In the genomic region with DNA sequence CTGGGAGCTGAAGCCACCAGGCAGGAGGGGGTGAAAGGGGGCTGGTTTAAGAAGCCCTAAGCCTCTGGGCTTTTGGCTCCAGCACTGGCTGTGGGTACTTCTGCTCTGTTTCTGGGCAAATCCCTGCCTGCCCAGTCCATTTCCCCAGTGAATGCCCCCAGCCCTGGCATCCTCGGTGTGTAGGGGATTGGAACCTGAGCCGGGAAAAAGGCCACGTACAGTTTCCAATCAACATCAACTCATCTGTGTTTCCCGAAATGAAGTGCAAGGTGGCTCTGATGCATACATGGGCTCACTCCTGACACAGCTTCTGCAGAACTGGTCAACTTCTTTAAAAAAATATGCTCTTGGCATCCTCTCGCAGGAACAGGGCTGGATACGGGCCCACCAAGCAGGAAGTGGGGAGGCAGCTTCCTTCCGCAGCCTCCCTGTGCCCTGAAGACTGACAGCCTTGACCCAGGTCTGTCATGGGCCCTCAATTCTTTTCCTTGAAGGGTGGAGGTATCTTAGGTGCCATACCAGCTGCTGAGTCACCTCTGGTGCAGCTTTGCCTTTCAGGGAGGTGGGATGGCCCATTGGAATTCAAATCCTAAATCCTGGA, we compare ENCODE assay signal across 8 cellular contexts.
A peak's percentile ranks its signal among the peaks of the same experiment; 100 is the strongest.
DNase-seq lines count a peak whose midpoint lies in the region; ATAC-seq, FAIRE-seq and TF ChIP-seq lines count a peak whose summit lies in the region.

No MANE protein-coding gene starts in this region.

- TF ChIP-seq RAD21 in IMR-90 (IDR thresholded peaks at IDR 0.05; ENCODE audit: low read length), result no peak

- CTCF ChIA-PET in IMR-90 (lab: Yijun Ruan, JAX), result interaction anchor here (1.1 to 1.2 kb wide), 2 partner anchors 64 to 87 kb away, joined by 3 to 5 read pairs; no protein-coding TSS in a partner anchor

- H4K91ac ChIP-seq in IMR-90 (ENCODE audit: insufficient read depth, low read depth, low read length), result peak overlapping the region; percentile 71

- H3K18ac ChIP-seq in IMR-90 (ENCODE audit: low read depth, low read length), result peak overlapping the region; percentile 22; the same call in 1 of the 2 replicates

- H3K4me3 ChIP-seq in IMR-90 (ENCODE audit: insufficient read depth, low read depth, low read length), result no peak overlapping the region
- no peak overlapping the region for H3K4me3 ChIP-seq in esophagus squamous epithelium
- no peak overlapping the region for H3K4me3 ChIP-seq in smooth muscle cell

- FAIRE-seq in frontal cortex (lab: Jason Lieb, UNC), result no peak

- peak overlapping the region; percentile 77 for H3K4ac ChIP-seq in IMR-90 (ENCODE audit: low read depth, low read length)

- H3F3A ChIP-seq in smooth muscle cell (ENCODE audit: low read depth), result peaks cover 3% of the 10 kb centered on the region

- dilution Hi-C loops in IMR-90 (cut with HindIII; ENCODE audit: low sequenced_read_pairs, unreplicated experiment), result no loop called here

- DNase-seq in Right ventricle myocardium inferior (ENCODE audit: missing footprints), result no peak
- no peak for DNase-seq in cardiac septum (ENCODE audit: low spot score)
- no peak for DNase-seq in IMR-90
- no peak for DNase-seq in esophagus squamous epithelium (lab: John Stamatoyannopoulos, UW)
- DNase-seq in smooth muscle cell (lab: John Stamatoyannopoulos, UW; ENCODE audit: unreplicated experiment), result no peak
- no peak for DNase-seq in RKO (ENCODE audit: low spot score)
- no peak for DNase-seq in NCI-H510A treated with DMSO at 0.1 percent for 48 hours (lab: John Stamatoyannopoulos, UW)
- no peak for DNase-seq in frontal cortex (ENCODE audit: low spot score in 2 of 2)

- BruUV-seq in IMR-90 (replicated peaks; lab: Mats Ljungman, UMichigan), result no TSS peak

- no peaks in the 10 kb centered on the region for H3K79me2 ChIP-seq in smooth muscle cell (ENCODE audit: low read depth)

- WGBS in IMR-90 (ENCODE audit: extremely low coverage in 2 of 2, insufficient read length in 1 of 2), 2 experiments, result 57% methylated on average over 1 of the region's 7 CpGs; no CpG with 5 or more reads in 1 of the 2 experiments
- 7 to 17% methylated on average over 3 to 7 of the region's 7 CpGs for WGBS in esophagus squamous epithelium, 2 donors
- WGBS in smooth muscle cell (ENCODE audit: low lambda C conversion rate), result 71% methylated on average over 7 of the region's 7 CpGs

- H2BK120ac ChIP-seq in IMR-90 (ENCODE audit: low read depth, low read length), result peak overlapping the region; percentile 63

- H3K27ac ChIP-seq in IMR-90 (ENCODE audit: insufficient read depth, low read length) (peak overlapping the region; percentile 8), esophagus squamous epithelium (peak overlapping the region; percentile 73 to 88 (median 82)), smooth muscle cell (ENCODE audit: low read depth) (peak overlapping the region; percentile 90)

- peaks cover 21% of the 10 kb centered on the region for H3K4me1 ChIP-seq in IMR-90 (ENCODE audit: control insufficient read depth, insufficient read depth, low read length)
- peaks cover 29 to 69% (median 40%) of the 10 kb centered on the region in 3 donors for H3K4me1 ChIP-seq in esophagus squamous epithelium
- H3K4me1 ChIP-seq in smooth muscle cell (ENCODE audit: low read depth), result peaks cover 14% of the 10 kb centered on the region

- no peak for TF ChIP-seq POLR2A in IMR-90 (IDR thresholded peaks at IDR 0.05; ENCODE audit: low read depth, low read length)
- no peak for TF ChIP-seq POLR2A in esophagus squamous epithelium (IDR thresholded peaks at IDR 0.05)

- H3K79me1 ChIP-seq in IMR-90 (ENCODE audit: low read depth in 1 of 2, low read length in 2 of 2), result peaks cover 0 to 4% of the 10 kb centered on the region in 2 experiments; a peak in 1 of 4 replicates

- peak overlapping the region; percentile 20; the same call in 1 of the 3 replicates for H2BK15ac ChIP-seq in IMR-90 (ENCODE audit: low read depth, low read length)

- H2AFZ ChIP-seq in IMR-90 (replicated peaks; ENCODE audit: low read length, poor library complexity), result peak overlapping the region; percentile 76
- H2AFZ ChIP-seq in smooth muscle cell (ENCODE audit: low read depth), result no peak overlapping the region

- H3K9me1 ChIP-seq in IMR-90 (ENCODE audit: insufficient read depth, low read length), result peaks cover 12% of the 10 kb centered on the region

- peak overlapping the region; percentile 13 for H4K5ac ChIP-seq in IMR-90 (ENCODE audit: low read depth, low read length)

- no peak overlapping the region; the same call in 1 of the 2 replicates for H3K9ac ChIP-seq in IMR-90 (ENCODE audit: low read depth, low read length)
- H3K9ac ChIP-seq in smooth muscle cell (ENCODE audit: low read depth), result peak overlapping the region; percentile 50

- no peaks in the 10 kb centered on the region for H3K27me3 ChIP-seq in IMR-90 (ENCODE audit: control insufficient read depth, insufficient read depth, low read length)
- H3K27me3 ChIP-seq in esophagus squamous epithelium, result no peaks in the 10 kb centered on the region
- H3K27me3 ChIP-seq in smooth muscle cell (ENCODE audit: low read depth), result no peaks in the 10 kb centered on the region

- in situ Hi-C loops in IMR-90 (cut with MboI; ENCODE audit: low sequenced_read_pairs), result no loop called here

- H4K20me1 ChIP-seq in IMR-90 (ENCODE audit: insufficient read depth, low read length) (no peaks in the 10 kb centered on the region; the same call in 1 of the 2 replicates), smooth muscle cell (ENCODE audit: low read depth) (no peaks in the 10 kb centered on the region)

- H3K4me2 ChIP-seq in IMR-90 (ENCODE audit: low read depth, low read length) (no peak overlapping the region), smooth muscle cell (peak overlapping the region; percentile 58)

- H3K56ac ChIP-seq in IMR-90 (ENCODE audit: extremely low read depth, insufficient read depth, low read length), result no peak overlapping the region

- H3K9me3 ChIP-seq in IMR-90 (ENCODE audit: control insufficient read depth, insufficient read depth, low read length), result no peaks in the 10 kb centered on the region
- no peaks in the 10 kb centered on the region for H3K9me3 ChIP-seq in esophagus squamous epithelium
- H3K9me3 ChIP-seq in smooth muscle cell (replicated peaks; ENCODE audit: low read depth), result no peaks in the 10 kb centered on the region

- peaks cover 15% of the 10 kb centered on the region for H3K36me3 ChIP-seq in IMR-90 (ENCODE audit: control insufficient read depth, insufficient read depth, low read length)
- peaks cover 7 to 29% (median 8%) of the 10 kb centered on the region in 3 donors for H3K36me3 ChIP-seq in esophagus squamous epithelium
- no peaks in the 10 kb centered on the region for H3K36me3 ChIP-seq in smooth muscle cell (ENCODE audit: low read depth)

- H3K14ac ChIP-seq in IMR-90 (replicated peaks; ENCODE audit: low read depth, low read length), result peak overlapping the region; percentile 26; the same call in 1 of the 2 replicates

- peak overlapping the region; percentile 50; the same call in 1 of the 2 replicates for H2BK20ac ChIP-seq in IMR-90 (ENCODE audit: low read depth, low read length)

- intact Hi-C loops in Right ventricle myocardium inferior (cut with DNase I) (loop anchor here (2.0 to 10.0 kb wide), 3 partner anchors 86 to 292 kb away; partner anchors contain the start of genes ABCC11 and LONP2), cardiac septum (cut with DNase I) (loop anchor here (5.0 to 10.0 kb wide), 3 partner anchors 71 to 152 kb away; partner anchors contain the start of gene SIAH1), IMR-90 (cut with micrococcal nuclease) (loop anchor here (1.0 to 5.0 kb wide), 2 partner anchors 151 to 169 kb away; partner anchors contain the start of gene SIAH1), esophagus squamous epithelium (cut with DNase I) (loop anchor here (10.0 kb wide), 1 partner anchor 78 kb away; the partner anchor contains the start of gene N4BP1)

- H2BK5ac ChIP-seq in IMR-90 (ENCODE audit: low read depth, low read length, poor library complexity, severe bottlenecking), result peak overlapping the region; percentile 10

- peak overlapping the region; percentile 1 to 70; a peak in 3 of 4 replicates for H4K8ac ChIP-seq in IMR-90 (ENCODE audit: low read depth in 2 of 2, low read length in 2 of 2)

- H3K23ac ChIP-seq in IMR-90 (ENCODE audit: low read depth, low read length), result peak overlapping the region; percentile 44

- peak overlapping the region; percentile 35; the same call in 1 of the 2 replicates for H2AK5ac ChIP-seq in IMR-90 (ENCODE audit: low read depth, low read length)

- TF ChIP-seq CTCF in IMR-90 (conservative IDR thresholded peaks at IDR 0.05; ENCODE audit: low read depth, low read length), result no peak
- TF ChIP-seq CTCF in esophagus squamous epithelium (IDR thresholded peaks at IDR 0.05), result no peak
- TF ChIP-seq CTCF in smooth muscle cell (IDR thresholded peaks at IDR 0.05; ENCODE audit: borderline replicate concordance, insufficient read depth, poor library complexity, severe bottlenecking), result no peak

- ATAC-seq in Right ventricle myocardium inferior (peak; percentile 27), IMR-90 (ENCODE audit: low read depth) (peak; percentile 3; the same call in 1 of the 2 replicates)

- peak overlapping the region; percentile 88 for H2AK9ac ChIP-seq in IMR-90 (replicated peaks; ENCODE audit: low read depth, low read length, poor library complexity)

- POLR2A ChIA-PET in IMR-90 (lab: Charles Lee; ENCODE audit: unreplicated experiment), result no interaction called here

TF ChIP-seq in IMR-90, 13 proteins besides CTCF, POLR2A, EP300 and RAD21:
- TF ChIP-seq MAZ (IDR thresholded peaks at IDR 0.05; ENCODE audit: borderline replicate concordance, low read depth, low read length), result 0 out of 2 replicates have a peak, but pooled peaks have one; percentile 2
- no peak for TF ChIP-seq RCOR1 (IDR thresholded peaks at IDR 0.05; ENCODE audit: insufficient replicate concordance, low read length)

Comparison
In these comparisons a context has a peak if more than half of its experiments do, and no peak if none do; other contexts are left out.
1. H3K27ac ChIP-seq: peak in every context shown above with its lines; median percentile 90 in smooth muscle cell; 82 in esophagus squamous epithelium; 8 in IMR-90.